In the genomic region with DNA sequence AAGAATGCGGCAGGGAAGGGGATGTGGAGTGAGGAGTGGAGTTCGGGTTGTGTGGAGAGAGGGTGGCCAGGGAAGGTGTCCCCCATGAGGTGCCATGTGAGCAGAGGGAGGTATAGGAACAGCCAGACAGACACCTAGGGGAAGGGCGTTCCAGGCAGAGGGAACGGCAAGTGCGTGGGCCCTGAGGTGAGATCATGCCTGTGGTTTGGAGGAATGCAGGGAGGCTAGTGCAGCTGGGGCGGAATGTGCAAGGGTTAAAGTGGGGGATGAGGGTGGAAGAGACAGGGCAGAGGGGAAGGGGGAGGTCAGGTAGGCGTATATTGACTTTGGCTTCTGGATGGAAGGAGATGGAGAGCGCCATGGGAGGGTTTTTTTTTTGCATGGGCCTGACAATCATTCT, we compare ENCODE assay signal across 1 cellular context.
TF ChIP-seq lines count a peak whose summit lies in the region.

No MANE protein-coding gene starts in this region.

TF ChIP-seq in HEK293, 187 proteins besides CTCF, POLR2A, EP300 and RAD21:
- TF ChIP-seq ZNF837 (tag by site-specific recombination; IDR thresholded peaks at IDR 0.05) (no peak), GLI4 (tag by site-specific recombination; IDR thresholded peaks at IDR 0.05) (0 out of 2 replicates have a peak, but pooled peaks have one; percentile 27), ZNF37A (tag by site-specific recombination; IDR thresholded peaks at IDR 0.05) (no peak), EGR2 (tag by site-specific recombination; IDR thresholded peaks at IDR 0.05; ENCODE audit: low read depth) (peak; percentile 100), ZIC2 (tag by site-specific recombination; IDR thresholded peaks at IDR 0.05) (no peak), ZFHX2 (tag by site-specific recombination; conservative IDR thresholded peaks at IDR 0.05) (peak; percentile 99), ZNF792 (tag by site-specific recombination; IDR thresholded peaks at IDR 0.05) (no peak), KLF8 (tag by site-specific recombination; IDR thresholded peaks at IDR 0.05) (no peak), ZNF571 (tag by site-specific recombination; IDR thresholded peaks at IDR 0.05) (no peak), ZNF341 (tag by site-specific recombination; IDR thresholded peaks at IDR 0.05; ENCODE audit: low read depth) (peak; percentile 91), HOXA7 (CRISPR knock-in tag; IDR thresholded peaks at IDR 0.05; ENCODE audit: borderline replicate concordance) (no peak)
- TF ChIP-seq, protein P1, sequence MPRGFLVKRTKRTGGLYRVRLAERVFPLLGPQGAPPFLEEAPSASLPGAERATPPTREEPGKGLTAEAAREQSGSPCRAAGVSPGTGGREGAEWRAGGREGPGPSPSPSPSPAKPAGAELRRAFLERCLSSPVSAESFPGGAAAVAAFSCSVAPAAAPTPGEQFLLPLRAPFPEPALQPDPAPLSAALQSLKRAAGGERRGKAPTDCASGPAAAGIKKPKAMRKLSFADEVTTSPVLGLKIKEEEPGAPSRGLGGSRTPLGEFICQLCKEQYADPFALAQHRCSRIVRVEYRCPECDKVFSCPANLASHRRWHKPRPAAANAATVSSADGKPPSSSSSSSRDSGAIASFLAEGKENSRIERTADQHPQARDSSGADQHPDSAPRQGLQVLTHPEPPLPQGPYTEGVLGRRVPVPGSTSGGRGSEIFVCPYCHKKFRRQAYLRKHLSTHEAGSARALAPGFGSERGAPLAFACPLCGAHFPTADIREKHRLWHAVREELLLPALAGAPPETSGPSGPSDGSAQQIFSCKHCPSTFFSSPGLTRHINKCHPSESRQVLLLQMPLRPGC (tag by site-specific recombination; IDR thresholded peaks at IDR 0.05), result 0 out of 2 replicates have a peak, but pooled peaks have one; percentile 15
- TF ChIP-seq, protein P2, sequence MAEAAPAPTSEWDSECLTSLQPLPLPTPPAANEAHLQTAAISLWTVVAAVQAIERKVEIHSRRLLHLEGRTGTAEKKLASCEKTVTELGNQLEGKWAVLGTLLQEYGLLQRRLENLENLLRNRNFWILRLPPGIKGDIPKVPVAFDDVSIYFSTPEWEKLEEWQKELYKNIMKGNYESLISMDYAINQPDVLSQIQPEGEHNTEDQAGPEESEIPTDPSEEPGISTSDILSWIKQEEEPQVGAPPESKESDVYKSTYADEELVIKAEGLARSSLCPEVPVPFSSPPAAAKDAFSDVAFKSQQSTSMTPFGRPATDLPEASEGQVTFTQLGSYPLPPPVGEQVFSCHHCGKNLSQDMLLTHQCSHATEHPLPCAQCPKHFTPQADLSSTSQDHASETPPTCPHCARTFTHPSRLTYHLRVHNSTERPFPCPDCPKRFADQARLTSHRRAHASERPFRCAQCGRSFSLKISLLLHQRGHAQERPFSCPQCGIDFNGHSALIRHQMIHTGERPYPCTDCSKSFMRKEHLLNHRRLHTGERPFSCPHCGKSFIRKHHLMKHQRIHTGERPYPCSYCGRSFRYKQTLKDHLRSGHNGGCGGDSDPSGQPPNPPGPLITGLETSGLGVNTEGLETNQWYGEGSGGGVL (tag by site-specific recombination; IDR thresholded peaks at IDR 0.05), result peak; percentile 89
- TF ChIP-seq, protein P3, sequence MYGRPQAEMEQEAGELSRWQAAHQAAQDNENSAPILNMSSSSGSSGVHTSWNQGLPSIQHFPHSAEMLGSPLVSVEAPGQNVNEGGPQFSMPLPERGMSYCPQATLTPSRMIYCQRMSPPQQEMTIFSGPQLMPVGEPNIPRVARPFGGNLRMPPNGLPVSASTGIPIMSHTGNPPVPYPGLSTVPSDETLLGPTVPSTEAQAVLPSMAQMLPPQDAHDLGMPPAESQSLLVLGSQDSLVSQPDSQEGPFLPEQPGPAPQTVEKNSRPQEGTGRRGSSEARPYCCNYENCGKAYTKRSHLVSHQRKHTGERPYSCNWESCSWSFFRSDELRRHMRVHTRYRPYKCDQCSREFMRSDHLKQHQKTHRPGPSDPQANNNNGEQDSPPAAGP (tag by site-specific recombination; IDR thresholded peaks at IDR 0.05), result peak; percentile 21; the same call in 1 of the 2 replicates
- TF ChIP-seq, protein P4, sequence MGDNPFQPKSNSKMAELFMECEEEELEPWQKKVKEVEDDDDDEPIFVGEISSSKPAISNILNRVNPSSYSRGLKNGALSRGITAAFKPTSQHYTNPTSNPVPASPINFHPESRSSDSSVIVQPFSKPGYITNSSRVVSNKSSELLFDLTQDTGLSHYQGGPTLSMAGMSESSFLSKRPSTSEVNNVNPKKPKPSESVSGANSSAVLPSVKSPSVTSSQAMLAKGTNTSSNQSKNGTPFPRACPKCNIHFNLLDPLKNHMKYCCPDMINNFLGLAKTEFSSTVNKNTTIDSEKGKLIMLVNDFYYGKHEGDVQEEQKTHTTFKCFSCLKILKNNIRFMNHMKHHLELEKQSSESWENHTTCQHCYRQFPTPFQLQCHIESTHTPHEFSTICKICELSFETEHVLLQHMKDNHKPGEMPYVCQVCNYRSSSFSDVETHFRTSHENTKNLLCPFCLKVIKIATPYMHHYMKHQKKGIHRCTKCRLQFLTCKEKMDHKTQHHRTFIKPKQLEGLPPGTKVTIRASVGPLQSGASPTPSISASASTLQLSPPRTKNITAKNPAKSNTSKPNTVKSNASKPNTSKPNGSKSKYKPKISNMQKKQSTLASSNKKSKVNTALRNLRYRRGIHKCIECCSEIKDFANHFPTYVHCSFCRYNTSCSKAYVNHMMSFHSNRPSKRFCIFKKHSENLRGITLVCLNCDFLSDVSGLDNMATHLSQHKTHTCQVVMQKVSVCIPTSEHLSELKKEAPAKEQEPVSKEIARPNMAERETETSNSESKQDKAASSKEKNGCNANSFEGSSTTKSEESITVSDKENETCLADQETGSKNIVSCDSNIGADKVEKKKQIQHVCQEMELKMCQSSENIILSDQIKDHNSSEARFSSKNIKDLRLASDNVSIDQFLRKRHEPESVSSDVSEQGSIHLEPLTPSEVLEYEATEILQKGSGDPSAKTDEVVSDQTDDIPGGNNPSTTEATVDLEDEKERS (tag by site-specific recombination; IDR thresholded peaks at IDR 0.05), result no peak
- TF ChIP-seq, protein P5, sequence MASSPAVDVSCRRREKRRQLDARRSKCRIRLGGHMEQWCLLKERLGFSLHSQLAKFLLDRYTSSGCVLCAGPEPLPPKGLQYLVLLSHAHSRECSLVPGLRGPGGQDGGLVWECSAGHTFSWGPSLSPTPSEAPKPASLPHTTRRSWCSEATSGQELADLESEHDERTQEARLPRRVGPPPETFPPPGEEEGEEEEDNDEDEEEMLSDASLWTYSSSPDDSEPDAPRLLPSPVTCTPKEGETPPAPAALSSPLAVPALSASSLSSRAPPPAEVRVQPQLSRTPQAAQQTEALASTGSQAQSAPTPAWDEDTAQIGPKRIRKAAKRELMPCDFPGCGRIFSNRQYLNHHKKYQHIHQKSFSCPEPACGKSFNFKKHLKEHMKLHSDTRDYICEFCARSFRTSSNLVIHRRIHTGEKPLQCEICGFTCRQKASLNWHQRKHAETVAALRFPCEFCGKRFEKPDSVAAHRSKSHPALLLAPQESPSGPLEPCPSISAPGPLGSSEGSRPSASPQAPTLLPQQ (tag by site-specific recombination; IDR thresholded peaks at IDR 0.05), result 0 out of 2 replicates have a peak, but pooled peaks have one; percentile 20
- TF ChIP-seq, protein P6, sequence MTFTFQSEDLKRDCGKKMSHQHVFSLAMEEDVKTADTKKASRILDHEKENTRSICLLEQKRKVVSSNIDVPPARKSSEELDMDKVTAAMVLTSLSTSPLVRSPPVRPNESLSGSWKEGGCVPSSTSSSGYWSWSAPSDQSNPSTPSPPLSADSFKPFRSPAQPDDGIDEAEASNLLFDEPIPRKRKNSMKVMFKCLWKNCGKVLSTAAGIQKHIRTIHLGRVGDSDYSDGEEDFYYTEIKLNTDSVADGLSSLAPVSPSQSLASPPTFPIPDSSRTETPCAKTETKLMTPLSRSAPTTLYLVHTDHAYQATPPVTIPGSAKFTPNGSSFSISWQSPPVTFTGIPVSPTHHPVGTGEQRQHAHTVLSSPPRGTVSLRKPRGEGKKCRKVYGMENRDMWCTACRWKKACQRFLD (tag by site-specific recombination; IDR thresholded peaks at IDR 0.05), result no peak
- TF ChIP-seq, protein P7, sequence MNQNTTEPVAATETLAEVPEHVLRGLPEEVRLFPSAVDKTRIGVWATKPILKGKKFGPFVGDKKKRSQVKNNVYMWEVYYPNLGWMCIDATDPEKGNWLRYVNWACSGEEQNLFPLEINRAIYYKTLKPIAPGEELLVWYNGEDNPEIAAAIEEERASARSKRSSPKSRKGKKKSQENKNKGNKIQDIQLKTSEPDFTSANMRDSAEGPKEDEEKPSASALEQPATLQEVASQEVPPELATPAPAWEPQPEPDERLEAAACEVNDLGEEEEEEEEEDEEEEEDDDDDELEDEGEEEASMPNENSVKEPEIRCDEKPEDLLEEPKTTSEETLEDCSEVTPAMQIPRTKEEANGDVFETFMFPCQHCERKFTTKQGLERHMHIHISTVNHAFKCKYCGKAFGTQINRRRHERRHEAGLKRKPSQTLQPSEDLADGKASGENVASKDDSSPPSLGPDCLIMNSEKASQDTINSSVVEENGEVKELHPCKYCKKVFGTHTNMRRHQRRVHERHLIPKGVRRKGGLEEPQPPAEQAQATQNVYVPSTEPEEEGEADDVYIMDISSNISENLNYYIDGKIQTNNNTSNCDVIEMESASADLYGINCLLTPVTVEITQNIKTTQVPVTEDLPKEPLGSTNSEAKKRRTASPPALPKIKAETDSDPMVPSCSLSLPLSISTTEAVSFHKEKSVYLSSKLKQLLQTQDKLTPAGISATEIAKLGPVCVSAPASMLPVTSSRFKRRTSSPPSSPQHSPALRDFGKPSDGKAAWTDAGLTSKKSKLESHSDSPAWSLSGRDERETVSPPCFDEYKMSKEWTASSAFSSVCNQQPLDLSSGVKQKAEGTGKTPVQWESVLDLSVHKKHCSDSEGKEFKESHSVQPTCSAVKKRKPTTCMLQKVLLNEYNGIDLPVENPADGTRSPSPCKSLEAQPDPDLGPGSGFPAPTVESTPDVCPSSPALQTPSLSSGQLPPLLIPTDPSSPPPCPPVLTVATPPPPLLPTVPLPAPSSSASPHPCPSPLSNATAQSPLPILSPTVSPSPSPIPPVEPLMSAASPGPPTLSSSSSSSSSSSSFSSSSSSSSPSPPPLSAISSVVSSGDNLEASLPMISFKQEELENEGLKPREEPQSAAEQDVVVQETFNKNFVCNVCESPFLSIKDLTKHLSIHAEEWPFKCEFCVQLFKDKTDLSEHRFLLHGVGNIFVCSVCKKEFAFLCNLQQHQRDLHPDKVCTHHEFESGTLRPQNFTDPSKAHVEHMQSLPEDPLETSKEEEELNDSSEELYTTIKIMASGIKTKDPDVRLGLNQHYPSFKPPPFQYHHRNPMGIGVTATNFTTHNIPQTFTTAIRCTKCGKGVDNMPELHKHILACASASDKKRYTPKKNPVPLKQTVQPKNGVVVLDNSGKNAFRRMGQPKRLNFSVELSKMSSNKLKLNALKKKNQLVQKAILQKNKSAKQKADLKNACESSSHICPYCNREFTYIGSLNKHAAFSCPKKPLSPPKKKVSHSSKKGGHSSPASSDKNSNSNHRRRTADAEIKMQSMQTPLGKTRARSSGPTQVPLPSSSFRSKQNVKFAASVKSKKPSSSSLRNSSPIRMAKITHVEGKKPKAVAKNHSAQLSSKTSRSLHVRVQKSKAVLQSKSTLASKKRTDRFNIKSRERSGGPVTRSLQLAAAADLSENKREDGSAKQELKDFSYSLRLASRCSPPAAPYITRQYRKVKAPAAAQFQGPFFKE (tag by site-specific recombination; IDR thresholded peaks at IDR 0.05; ENCODE audit: borderline replicate concordance), result no peak
